Comparison of ENCODE assay signal across 1 cellular context in the genomic region with DNA sequence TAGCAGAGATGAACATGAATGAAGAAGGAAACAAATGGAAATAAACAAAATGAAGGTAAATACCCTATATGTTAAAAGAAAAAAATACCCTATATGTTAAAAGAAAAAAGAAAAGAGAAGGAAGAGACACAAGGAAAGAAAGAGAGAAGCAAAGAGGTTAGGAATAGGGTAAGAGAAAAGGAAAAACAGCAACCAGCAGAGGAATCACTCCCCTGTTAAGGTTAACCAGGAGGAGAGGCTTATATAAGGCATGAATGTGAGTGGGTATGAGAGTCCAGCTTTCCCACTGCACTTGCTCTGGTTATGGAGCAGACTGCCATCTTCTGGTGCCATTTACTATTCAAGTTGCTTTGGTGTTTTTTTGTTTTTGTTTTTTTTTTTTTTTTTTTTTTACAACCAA.
TF ChIP-seq lines count a peak whose summit lies in the region.

No MANE protein-coding gene starts in this region.

TF ChIP-seq in HepG2, 621 proteins besides CTCF, POLR2A, EP300 and RAD21 (continues in another document):
- no peak for TF ChIP-seq SSRP1 (CRISPR knock-in tag; IDR thresholded peaks at IDR 0.05)
- TF ChIP-seq, protein P1, sequence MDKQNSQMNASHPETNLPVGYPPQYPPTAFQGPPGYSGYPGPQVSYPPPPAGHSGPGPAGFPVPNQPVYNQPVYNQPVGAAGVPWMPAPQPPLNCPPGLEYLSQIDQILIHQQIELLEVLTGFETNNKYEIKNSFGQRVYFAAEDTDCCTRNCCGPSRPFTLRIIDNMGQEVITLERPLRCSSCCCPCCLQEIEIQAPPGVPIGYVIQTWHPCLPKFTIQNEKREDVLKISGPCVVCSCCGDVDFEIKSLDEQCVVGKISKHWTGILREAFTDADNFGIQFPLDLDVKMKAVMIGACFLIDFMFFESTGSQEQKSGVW (CRISPR knock-in tag; IDR thresholded peaks at IDR 0.05; ENCODE audit: borderline replicate concordance), result no peak
- TF ChIP-seq FOXK2 (IDR thresholded peaks at IDR 0.05), result 0 out of 2 replicates have a peak, but pooled peaks have one; percentile 26
- no peak for TF ChIP-seq PRDM15 (CRISPR knock-in tag; IDR thresholded peaks at IDR 0.05)
- TF ChIP-seq, protein P2, sequence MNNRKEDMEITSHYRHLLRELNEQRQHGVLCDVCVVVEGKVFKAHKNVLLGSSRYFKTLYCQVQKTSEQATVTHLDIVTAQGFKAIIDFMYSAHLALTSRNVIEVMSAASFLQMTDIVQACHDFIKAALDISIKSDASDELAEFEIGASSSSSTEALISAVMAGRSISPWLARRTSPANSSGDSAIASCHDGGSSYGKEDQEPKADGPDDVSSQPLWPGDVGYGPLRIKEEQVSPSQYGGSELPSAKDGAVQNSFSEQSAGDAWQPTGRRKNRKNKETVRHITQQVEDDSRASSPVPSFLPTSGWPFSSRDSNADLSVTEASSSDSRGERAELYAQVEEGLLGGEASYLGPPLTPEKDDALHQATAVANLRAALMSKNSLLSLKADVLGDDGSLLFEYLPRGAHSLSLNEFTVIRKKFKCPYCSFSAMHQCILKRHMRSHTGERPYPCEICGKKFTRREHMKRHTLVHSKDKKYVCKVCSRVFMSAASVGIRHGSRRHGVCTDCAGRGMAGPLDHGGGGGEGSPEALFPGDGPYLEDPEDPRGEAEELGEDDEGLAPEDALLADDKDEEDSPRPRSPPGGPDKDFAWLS (CRISPR knock-in tag; IDR thresholded peaks at IDR 0.05; ENCODE audit: borderline replicate concordance), result no peak
- TF ChIP-seq CBX2 (IDR thresholded peaks at IDR 0.05; ENCODE audit: low read depth, low read length), result no peak
- no peak for TF ChIP-seq CBX2 (CRISPR knock-in tag; IDR thresholded peaks at IDR 0.05; ENCODE audit: low read depth)
- peak; percentile 23; the same call in 1 of the 2 replicates for TF ChIP-seq FOXA3 (CRISPR knock-in tag; IDR thresholded peaks at IDR 0.05)
- TF ChIP-seq, protein P3, sequence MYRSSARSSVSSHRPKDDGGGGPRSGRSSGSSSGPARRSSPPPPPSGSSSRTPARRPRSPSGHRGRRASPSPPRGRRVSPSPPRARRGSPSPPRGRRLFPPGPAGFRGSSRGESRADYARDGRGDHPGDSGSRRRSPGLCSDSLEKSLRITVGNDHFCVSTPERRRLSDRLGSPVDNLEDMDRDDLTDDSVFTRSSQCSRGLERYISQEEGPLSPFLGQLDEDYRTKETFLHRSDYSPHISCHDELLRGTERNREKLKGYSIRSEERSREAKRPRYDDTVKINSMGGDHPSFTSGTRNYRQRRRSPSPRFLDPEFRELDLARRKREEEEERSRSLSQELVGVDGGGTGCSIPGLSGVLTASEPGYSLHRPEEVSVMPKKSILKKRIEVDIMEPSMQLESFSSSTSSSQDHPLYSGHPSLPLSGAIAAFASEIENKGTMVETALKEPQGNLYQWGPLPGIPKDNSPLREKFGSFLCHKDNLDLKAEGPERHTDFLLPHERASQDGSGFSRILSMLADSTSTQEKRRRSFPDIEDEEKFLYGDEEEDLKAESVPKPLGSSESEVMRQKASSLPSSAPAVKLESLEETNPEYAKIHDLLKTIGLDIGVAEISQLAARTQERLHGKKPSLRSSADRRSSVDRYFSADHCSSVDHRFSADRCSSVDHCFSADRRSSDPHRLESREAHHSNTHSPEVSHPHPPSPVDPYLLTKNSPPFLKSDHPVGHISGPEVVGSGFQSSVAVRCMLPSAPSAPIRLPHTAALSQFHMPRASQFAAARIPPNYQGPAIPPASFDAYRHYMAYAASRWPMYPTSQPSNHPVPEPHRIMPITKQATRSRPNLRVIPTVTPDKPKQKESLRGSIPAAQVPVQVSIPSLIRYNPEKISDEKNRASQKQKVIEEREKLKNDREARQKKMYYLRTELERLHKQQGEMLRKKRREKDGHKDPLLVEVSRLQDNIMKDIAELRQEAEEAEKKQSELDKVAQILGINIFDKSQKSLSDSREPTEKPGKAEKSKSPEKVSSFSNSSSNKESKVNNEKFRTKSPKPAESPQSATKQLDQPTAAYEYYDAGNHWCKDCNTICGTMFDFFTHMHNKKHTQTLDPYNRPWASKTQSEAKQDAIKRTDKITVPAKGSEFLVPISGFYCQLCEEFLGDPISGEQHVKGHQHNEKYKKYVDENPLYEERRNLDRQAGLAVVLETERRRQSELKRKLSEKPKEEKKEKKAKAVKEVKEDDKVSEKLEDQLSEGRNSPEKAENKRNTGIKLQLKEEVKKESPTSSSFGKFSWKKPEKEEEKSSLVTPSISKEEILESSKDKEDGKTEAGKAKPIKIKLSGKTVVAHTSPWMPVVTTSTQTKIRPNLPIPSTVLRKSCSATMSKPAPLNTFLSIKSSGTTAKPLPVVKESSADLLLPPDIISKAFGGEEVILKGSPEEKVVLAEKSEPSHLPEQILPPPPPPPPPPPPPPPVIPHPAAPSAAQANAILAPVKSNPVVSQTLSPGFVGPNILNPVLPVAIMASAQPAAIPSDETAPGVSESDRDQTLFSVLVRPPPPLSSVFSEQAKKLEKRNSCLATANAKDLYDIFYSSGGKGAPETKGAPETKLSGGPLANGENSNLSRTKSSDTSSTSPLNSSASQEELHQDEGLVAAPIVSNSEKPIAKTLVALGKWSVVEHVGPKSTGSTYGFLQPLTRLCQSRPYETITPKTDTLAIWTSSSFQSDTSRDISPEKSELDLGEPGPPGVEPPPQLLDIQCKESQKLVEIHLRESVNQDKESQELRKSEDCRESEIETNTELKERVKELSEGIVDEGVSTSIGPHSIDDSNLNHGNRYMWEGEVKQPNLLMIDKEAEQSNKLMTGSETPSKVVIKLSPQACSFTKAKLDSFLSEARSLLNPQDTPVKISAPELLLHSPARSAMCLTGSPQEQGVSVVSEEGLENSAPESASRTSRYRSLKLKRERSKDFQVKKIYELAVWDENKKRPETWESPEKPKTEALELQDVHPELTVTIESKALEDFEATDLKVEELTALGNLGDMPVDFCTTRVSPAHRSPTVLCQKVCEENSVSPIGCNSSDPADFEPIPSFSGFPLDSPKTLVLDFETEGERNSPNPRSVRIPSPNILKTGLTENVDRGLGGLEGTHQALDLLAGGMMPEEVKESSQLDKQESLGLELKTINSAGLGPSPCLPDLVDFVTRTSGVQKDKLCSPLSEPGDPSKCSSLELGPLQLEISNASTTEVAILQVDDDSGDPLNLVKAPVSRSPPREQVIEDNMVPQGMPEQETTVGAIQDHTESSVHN (CRISPR knock-in tag; IDR thresholded peaks at IDR 0.05), result no peak
- TF ChIP-seq HDAC2 (CRISPR knock-in tag; IDR thresholded peaks at IDR 0.05), result 0 out of 2 replicates have a peak, but pooled peaks have one; percentile 38
- TF ChIP-seq ZBTB10 (CRISPR knock-in tag; IDR thresholded peaks at IDR 0.05; ENCODE audit: borderline replicate concordance), result no peak
- TF ChIP-seq ZSCAN22 (CRISPR knock-in tag; IDR thresholded peaks at IDR 0.05), result no peak
- no peak for TF ChIP-seq USF2 (IDR thresholded peaks at IDR 0.05; ENCODE audit: low read depth, low read length)
- no peak for TF ChIP-seq USF2 (CRISPR knock-in tag; IDR thresholded peaks at IDR 0.05; ENCODE audit: borderline replicate concordance)
- peak; percentile 8 for TF ChIP-seq RBM22 (optimal IDR thresholded peaks at IDR 0.05; ENCODE audit: low read length)
- 0 out of 2 replicates have a peak, but pooled peaks have one; percentile 38 for TF ChIP-seq IKZF5 (CRISPR knock-in tag; IDR thresholded peaks at IDR 0.05)
- TF ChIP-seq ZNF512 (CRISPR knock-in tag; IDR thresholded peaks at IDR 0.05), result peak; percentile 25; the same call in 1 of the 2 replicates
- TF ChIP-seq YY1 (IDR thresholded peaks at IDR 0.05; ENCODE audit: insufficient read depth, insufficient replicate concordance, low read depth, low read length), result peak; percentile 27
- TF ChIP-seq ZNF12 (CRISPR knock-in tag; IDR thresholded peaks at IDR 0.05), result peak; percentile 90
- TF ChIP-seq JARID2 (CRISPR knock-in tag; IDR thresholded peaks at IDR 0.05; ENCODE audit: insufficient replicate concordance), result peak; percentile 61
- TF ChIP-seq HNF4G (IDR thresholded peaks at IDR 0.05; ENCODE audit: borderline replicate concordance, low read depth, low read length), result 0 out of 2 replicates have a peak, but pooled peaks have one; percentile 12
- TF ChIP-seq HNF4G (CRISPR knock-in tag; IDR thresholded peaks at IDR 0.05; ENCODE audit: borderline replicate concordance, low read depth), result no peak
- TF ChIP-seq YEATS2 (CRISPR knock-in tag; IDR thresholded peaks at IDR 0.05; ENCODE audit: borderline replicate concordance), result peak; percentile 14; the same call in 1 of the 2 replicates
- peak; percentile 42; the same call in 1 of the 2 replicates for TF ChIP-seq ZNF331 (CRISPR knock-in tag; IDR thresholded peaks at IDR 0.05)
- no peak for TF ChIP-seq PCBP1 (IDR thresholded peaks at IDR 0.05; ENCODE audit: borderline replicate concordance, low read depth, low read length)
- TF ChIP-seq NR2F1 (CRISPR knock-in tag; IDR thresholded peaks at IDR 0.05), result no peak
- no peak for TF ChIP-seq TBL1XR1 (IDR thresholded peaks at IDR 0.05; ENCODE audit: borderline replicate concordance, low read length, partially characterized antibody)
- peak; percentile 55; the same call in 1 of the 2 replicates for TF ChIP-seq CHD4 (IDR thresholded peaks at IDR 0.05; ENCODE audit: borderline replicate concordance, low read length)
